6 cellular contexts compared by ENCODE assay signal in the genomic region with DNA sequence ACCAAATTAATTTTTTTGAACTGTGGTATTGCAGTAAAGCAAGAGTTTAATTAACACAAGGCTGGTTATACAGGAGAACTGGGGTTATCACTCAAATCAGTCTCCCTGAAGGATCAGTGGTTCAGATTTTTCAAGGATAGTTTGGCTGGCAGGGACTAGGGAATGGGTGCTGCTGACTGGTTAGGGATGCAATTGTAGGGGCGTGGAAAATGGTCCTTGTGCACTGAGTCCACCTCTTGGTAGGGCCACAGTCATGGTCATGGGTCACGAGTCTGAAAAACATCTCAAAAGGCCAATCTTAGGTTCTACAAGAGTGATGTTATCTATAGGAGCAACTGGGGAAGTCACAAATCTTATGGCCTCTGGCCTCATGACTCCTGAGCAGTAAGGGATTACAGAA. TPM values are rescaled to one million over a fixed set of nuclear protein-coding genes. Genes with fewer than 3 reads are reported as not detected.
"Had no signal": no experiment of that assay in that cellular context is flagged by ENCODE, and none has a peak within 500 bp of the region (broad histone marks: within the 10 kb centered on the region; RNA-seq: fewer than 3 reads in every experiment).

No MANE protein-coding gene starts in this region.

- H3K4me3 ChIP-seq: GM23338, K562 had no signal

- H3K27ac Mint-ChIP-seq: GM23338, H9 had no signal

- H3K4me3 Mint-ChIP-seq: GM23338, H9 had no signal

- ATAC-seq: GM23338, K562 had no signal

- DNase-seq: H9, HCEC 1CT, IMR-90 had no signal

RNA-seq across cellular contexts. Expression of a gene that starts 27.9 kb away (rescaled TPM):
- total RNA-seq: HT-29, K562 had no signal
